ENCODE assay signal across 35 cellular contexts in genomic region chr16:84247341-84247740, GRCh38. TPM values are rescaled to one million over a fixed set of nuclear protein-coding genes. Genes with fewer than 3 reads are reported as not detected.
"Had no signal": no experiment of that assay in that cellular context is flagged by ENCODE, and none has a peak within 500 bp of the region (broad histone marks: within the 10 kb centered on the region; RNA-seq: fewer than 3 reads in every experiment).

No MANE protein-coding gene starts in this region.

- H3K27me3 ChIP-seq: upper lobe of left lung, vagina had no signal

- ATAC-seq: activated CD4-positive, CD25-positive, alpha-beta regulatory T cell treated with anti-CD3 and anti-CD28 coated beads, Interleukin-2, amount 50 U/mL, for 24 hours; heart right ventricle; psoas muscle; stimulated activated memory B cell treated with anti-CD40 and anti-IgM and Interleukin-4, amounts not matched to agents 10 μg/mL and 1 μg/mL and 100 μg/mL, for 72 hours; stimulated activated naive CD8-positive, alpha-beta T cell treated with anti-CD3 and anti-CD28 coated beads, Interleukin-15, amount 100 ng/mL, for 72 hours had no signal

- H3K4me1 ChIP-seq: heart right ventricle, psoas muscle, sigmoid colon, upper lobe of left lung, vagina had no signal

- H3K4me2 ChIP-seq: smooth muscle cell had no signal

- H3K79me2 ChIP-seq: parathyroid adenoma had no signal

- DNase-seq: activated CD4-positive, alpha-beta T cell treated with anti-CD3 and anti-CD28 coated beads for 48 hours; activated CD4-positive, alpha-beta T cell treated with anti-CD3 and anti-CD28 coated beads, Interleukin-2, amount 50 U/mL, for 48 hours; activated CD8-positive, alpha-beta memory T cell treated with anti-CD3 and anti-CD28 coated beads, Interleukin-2, amount 50 U/mL, for 4 hours; activated gamma-delta T cell; activated naive CD4-positive, alpha-beta T cell treated with anti-CD3 and anti-CD28 coated beads, Interleukin-2, amount 10 ng/mL, durations not matched to agents 7 days and 5 days; activated naive CD8-positive, alpha-beta T cell treated with anti-CD3 and anti-CD28 coated beads, Interleukin-2, amount 10 ng/mL, durations not matched to agents 7 days and 5 days; activated T-cell treated with anti-CD3 and anti-CD28 coated beads, Interleukin-2, amount 50 U/mL, for 24 hours; amniotic stem cell; caudate nucleus; heart right ventricle; naive B cell; psoas muscle; sigmoid colon; stimulated activated CD4-positive, alpha-beta T cell treated with anti-CD3 and anti-CD28 coated beads, Interleukin-1b, Interleukin-23, amount 100 ng/mL, for 48 hours; stimulated activated CD4-positive, alpha-beta T cell treated with anti-CD3 and anti-CD28 coated beads, Interleukin-4, amount 100 ng/mL, for 4 hours; stimulated activated CD8-positive, alpha-beta memory T cell treated with anti-CD3 and anti-CD28 coated beads, Interleukin-4, amount 100 ng/mL, for 48 hours; stimulated activated naive CD8-positive, alpha-beta T cell treated with anti-CD3 and anti-CD28 coated beads, Interleukin-15, amount 100 ng/mL, for 72 hours; substantia nigra; upper lobe of left lung had no signal

- H2AFZ ChIP-seq: parathyroid adenoma had no signal

- H3K9ac ChIP-seq: parathyroid adenoma had no signal

- H3K36me3 ChIP-seq: heart right ventricle, sigmoid colon, upper lobe of left lung, vagina had no signal

- H3K27ac ChIP-seq: heart right ventricle, parathyroid adenoma, psoas muscle, sigmoid colon, upper lobe of left lung, vagina, VCaP had no signal

- H3K9me3 ChIP-seq: heart right ventricle, psoas muscle, upper lobe of left lung, vagina had no signal

- H3K4me3 ChIP-seq: heart right ventricle, psoas muscle, sigmoid colon, smooth muscle cell, upper lobe of left lung, vagina had no signal

RNA-seq across cellular contexts. Expression of gene KCNG4, which starts 7.5 kb away (rescaled TPM):
- total RNA-seq: activated CD8-positive, alpha-beta memory T cell treated with anti-CD3 and anti-CD28 coated beads for 36 hours; activated naive CD8-positive, alpha-beta T cell treated with anti-CD3 and anti-CD28 coated beads, Interleukin-2, amount 10 ng/mL, durations not matched to agents 7 days and 5 days; endothelial cell of umbilical vein; fibroblast of lung; fibroblast of villous mesenchyme; heart right ventricle; kidney epithelial cell; lower leg skin; mesothelial cell of epicardium; sigmoid colon; smooth muscle cell; upper lobe of left lung; vagina had no signal
- polyA plus RNA-seq: endothelial cell of umbilical vein, esophagus, fibroblast of lung, heart right ventricle, neural cell, sigmoid colon, smooth muscle cell, thymus had no signal

RNA-seq across cellular contexts. Expression of gene WFDC1, which starts 47.3 kb away (rescaled TPM):
- total RNA-seq: activated CD8-positive, alpha-beta memory T cell treated with anti-CD3 and anti-CD28 coated beads for 36 hours; activated naive CD8-positive, alpha-beta T cell treated with anti-CD3 and anti-CD28 coated beads, Interleukin-2, amount 10 ng/mL, durations not matched to agents 7 days and 5 days; endothelial cell of umbilical vein had no signal
- polyA plus RNA-seq: endothelial cell of umbilical vein, neural cell had no signal

RNA-seq across cellular contexts. Expression of gene ADAD2, which starts 56.4 kb away (rescaled TPM):
- total RNA-seq: activated naive CD8-positive, alpha-beta T cell treated with anti-CD3 and anti-CD28 coated beads, Interleukin-2, amount 10 ng/mL, durations not matched to agents 7 days and 5 days; endothelial cell of umbilical vein; fibroblast of lung; fibroblast of villous mesenchyme; kidney epithelial cell; mesothelial cell of epicardium; psoas muscle; smooth muscle cell; vagina had no signal
- polyA plus RNA-seq: fibroblast of lung, neural cell, smooth muscle cell had no signal
